Comparison of ENCODE assay signal across 19 cellular contexts in genomic region chr5:15026506-15026905, GRCh38.
"Had no signal": no experiment of that assay in that cellular context is flagged by ENCODE, and none has a peak within 500 bp of the region (broad histone marks: within the 10 kb centered on the region; RNA-seq: fewer than 3 reads in every experiment).

No MANE protein-coding gene starts in this region.

- H3K4me3 ChIP-seq: dorsolateral prefrontal cortex, gastrocnemius medialis, prostate gland, right lobe of liver, thyroid gland had no signal

- H3K27ac ChIP-seq: dorsolateral prefrontal cortex, gastrocnemius medialis, prostate gland, right lobe of liver, thyroid gland, VCaP had no signal

- H3K4me3 Mint-ChIP-seq: activated naive CD8-positive, alpha-beta T cell; brain; neural crest cell; stimulated activated effector memory CD8-positive, alpha-beta T cell treated with anti-CD3 and anti-CD28 coated beads, Interleukin-12 subunit alpha, Interleukin-12 subunit beta, amount 100 ng/mL, for 72 hours; T-helper 17 cell had no signal

- H3K36me3 ChIP-seq: gastrocnemius medialis, prostate gland, right lobe of liver, thyroid gland had no signal

- ATAC-seq: gastrocnemius medialis; left lobe of liver; right lobe of liver; stimulated activated effector memory CD8-positive, alpha-beta T cell treated with anti-CD3 and anti-CD28 coated beads, Interleukin-12 subunit alpha, Interleukin-12 subunit beta, amount 100 ng/mL, for 72 hours; T-helper 17 cell had no signal

- DNase-seq: activated CD4-positive, alpha-beta T cell treated with anti-CD3 and anti-CD28 coated beads, Interleukin-2, amount 50 U/mL, for 4 hours; amniotic stem cell; caudate nucleus; dorsolateral prefrontal cortex; gastrocnemius medialis; head of caudate nucleus; kidney; right lobe of liver; stimulated activated CD4-positive, alpha-beta T cell treated with anti-CD3 and anti-CD28 coated beads, Interleukin-4, amount 100 ng/mL, for 24 hours; T-helper 17 cell; thyroid gland had no signal

- H3K9me3 ChIP-seq: gastrocnemius medialis, prostate gland, right lobe of liver, thyroid gland had no signal

- H3K4me1 Mint-ChIP-seq: stimulated activated effector memory CD8-positive, alpha-beta T cell treated with anti-CD3 and anti-CD28 coated beads, Interleukin-12 subunit alpha, Interleukin-12 subunit beta, amount 100 ng/mL, for 72 hours; T-helper 17 cell had no signal

- H3K27me3 Mint-ChIP-seq: brain had no signal

- H3K9me3 Mint-ChIP-seq: brain; neural crest cell; stimulated activated effector memory CD8-positive, alpha-beta T cell treated with anti-CD3 and anti-CD28 coated beads, Interleukin-12 subunit alpha, Interleukin-12 subunit beta, amount 100 ng/mL, for 72 hours had no signal

- H3K27me3 ChIP-seq: gastrocnemius medialis, right lobe of liver, thyroid gland had no signal

- FAIRE-seq: colon, kidney had no signal

- H3K27ac Mint-ChIP-seq: activated naive CD8-positive, alpha-beta T cell; brain; stimulated activated effector memory CD8-positive, alpha-beta T cell treated with anti-CD3 and anti-CD28 coated beads, Interleukin-12 subunit alpha, Interleukin-12 subunit beta, amount 100 ng/mL, for 72 hours; T-helper 17 cell had no signal

- H3K36me3 Mint-ChIP-seq: brain; stimulated activated effector memory CD8-positive, alpha-beta T cell treated with anti-CD3 and anti-CD28 coated beads, Interleukin-12 subunit alpha, Interleukin-12 subunit beta, amount 100 ng/mL, for 72 hours had no signal

- H3K4me1 ChIP-seq: gastrocnemius medialis, prostate gland, right lobe of liver, thyroid gland had no signal
